ENCODE assay signal across 9 cellular contexts in genomic region chr5:43627028-43627427, GRCh38. TPM values are rescaled to one million over a fixed set of nuclear protein-coding genes. Genes with fewer than 3 reads are reported as not detected.
DNase-seq lines count a peak whose midpoint lies in the region; ATAC-seq and TF ChIP-seq lines count a peak whose summit lies in the region.
"Had no signal": no experiment of that assay in that cellular context is flagged by ENCODE, and none has a peak within 500 bp of the region (broad histone marks: within the 10 kb centered on the region; RNA-seq: fewer than 3 reads in every experiment).

No MANE protein-coding gene starts in this region.

- CTCF ChIA-PET in RWPE1 (lab: Yijun Ruan, JAX): no interaction called here

- no peak for ATAC-seq in GM19467 (IDR thresholded peaks at IDR 0.05; ENCODE audit: unreplicated experiment)

- no peak overlapping the region for H3K27ac ChIP-seq in RWPE1

- POLR2A ChIA-PET in RWPE1 (lab: Yijun Ruan, JAX; ENCODE audit: low non-redundant PET): no interaction called here

- H3K4me3 ChIP-seq in fibroblast of villous mesenchyme (ENCODE audit: low read depth, low read length): no peak overlapping the region
- H3K4me3 ChIP-seq in skeletal muscle cell (ENCODE audit: low read depth, low read length): no peak overlapping the region

- TF ChIP-seq CTCF in RWPE1 (conservative IDR thresholded peaks at IDR 0.05; ENCODE audit: low read depth): no peak
- peak; percentile 83 for TF ChIP-seq CTCF in fibroblast of villous mesenchyme (IDR thresholded peaks at IDR 0.05; ENCODE audit: insufficient read depth, low read depth, low read length)

- DNase-seq in D341Med (ENCODE audit: low spot score) (peak; percentile 70), HS-5 (ENCODE audit: low read depth) (peak; percentile 36), RWPE1 (ENCODE audit: low spot score) (peak; percentile 42), fibroblast of villous mesenchyme (ENCODE audit: low read depth) (peak; percentile 75), skeletal muscle cell (ENCODE audit: low read depth) (peak; percentile 53)
- no peak for DNase-seq in activated CD8-positive, alpha-beta memory T cell treated with anti-CD3 and anti-CD28 coated beads for 24 hours
- DNase-seq in stimulated activated CD4-positive, alpha-beta T cell treated with anti-CD3 and anti-CD28 coated beads, Interleukin-15, amount 100 ng/mL, for 24 hours: no peak
- DNase-seq: T-cell had no signal

RNA-seq across cellular contexts. Expression of gene NNT, which starts 24.0 kb away (rescaled TPM):
- 58.6 and 80.3 TPM in 2 replicates for total RNA-seq in fibroblast of villous mesenchyme

Comparison
In these comparisons a context has a peak if more than half of its experiments do, and no peak if none do; other contexts are left out.
1. DNase-seq: peak in D341Med (single experiment), HS-5 (single experiment), RWPE1 (single experiment), fibroblast of villous mesenchyme (single experiment) and skeletal muscle cell (single experiment); none in activated CD8-positive, alpha-beta memory T cell treated with anti-CD3 and anti-CD28 coated beads for 24 hours (single experiment) and stimulated activated CD4-positive, alpha-beta T cell treated with anti-CD3 and anti-CD28 coated beads, Interleukin-15, amount 100 ng/mL, for 24 hours (single experiment).